In the genomic region with DNA sequence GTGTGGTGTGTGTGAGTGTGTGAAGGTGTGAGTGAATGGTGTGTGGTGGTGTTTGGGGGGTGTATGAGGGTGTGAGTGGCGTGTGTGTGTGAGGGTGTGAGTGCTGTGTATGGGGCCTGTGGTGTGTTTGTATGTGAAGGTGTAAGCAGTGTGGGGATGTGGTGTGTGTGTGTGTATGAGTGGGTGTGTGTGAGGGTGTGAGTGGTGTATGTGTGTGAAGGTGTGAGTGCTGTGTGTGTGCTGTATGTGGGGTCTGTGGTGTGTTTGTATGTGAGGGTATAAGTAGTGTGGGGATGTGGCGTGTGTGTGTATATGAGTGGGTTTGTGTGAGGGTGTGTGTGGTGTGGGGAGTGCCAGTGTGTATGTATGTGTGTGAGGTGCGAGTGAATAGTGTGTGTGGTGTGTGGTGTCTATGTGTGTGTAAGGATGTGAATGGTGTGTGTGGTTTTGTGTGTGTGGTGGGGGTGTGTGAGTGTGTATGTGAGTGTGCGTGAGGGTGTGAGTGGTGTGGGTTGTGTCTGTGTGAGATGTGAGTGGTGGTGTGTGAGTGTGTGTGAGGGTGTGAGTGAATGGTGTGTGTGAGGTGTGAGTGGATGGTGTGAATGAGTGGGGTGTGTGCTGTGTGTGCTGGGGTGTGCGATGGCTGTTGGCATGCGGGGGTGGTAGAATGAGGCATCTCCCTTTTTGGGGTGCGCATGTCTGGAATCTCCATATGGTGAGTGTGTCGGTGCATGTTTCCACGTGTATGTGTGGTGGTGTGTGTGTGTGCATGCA, we compare ENCODE assay signal across 1 cellular context.
TF ChIP-seq lines count a peak whose summit lies in the region.

No MANE protein-coding gene starts in this region.

TF ChIP-seq in IMR-90, 13 proteins besides CTCF, POLR2A, EP300 and RAD21:
- TF ChIP-seq BHLHE40 (IDR thresholded peaks at IDR 0.05; ENCODE audit: low read depth, low read length) = no peak
- no peak for TF ChIP-seq MAZ (IDR thresholded peaks at IDR 0.05; ENCODE audit: borderline replicate concordance, low read depth, low read length)
- no peak for TF ChIP-seq NFE2L2 (IDR thresholded peaks at IDR 0.05; ENCODE audit: low read depth, low read length)
- TF ChIP-seq, protein P1, sequence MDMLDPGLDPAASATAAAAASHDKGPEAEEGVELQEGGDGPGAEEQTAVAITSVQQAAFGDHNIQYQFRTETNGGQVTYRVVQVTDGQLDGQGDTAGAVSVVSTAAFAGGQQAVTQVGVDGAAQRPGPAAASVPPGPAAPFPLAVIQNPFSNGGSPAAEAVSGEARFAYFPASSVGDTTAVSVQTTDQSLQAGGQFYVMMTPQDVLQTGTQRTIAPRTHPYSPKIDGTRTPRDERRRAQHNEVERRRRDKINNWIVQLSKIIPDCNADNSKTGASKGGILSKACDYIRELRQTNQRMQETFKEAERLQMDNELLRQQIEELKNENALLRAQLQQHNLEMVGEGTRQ (IDR thresholded peaks at IDR 0.05; ENCODE audit: low read depth, low read length) = no peak
- TF ChIP-seq ELK1 (IDR thresholded peaks at IDR 0.05; ENCODE audit: borderline replicate concordance, low read depth, low read length) = no peak
- TF ChIP-seq CHD1 (IDR thresholded peaks at IDR 0.05; ENCODE audit: low read depth, low read length) = no peak
- no peak for TF ChIP-seq MXI1 (IDR thresholded peaks at IDR 0.05; ENCODE audit: borderline replicate concordance, low read depth, low read length)
- TF ChIP-seq MAFK (IDR thresholded peaks at IDR 0.05; ENCODE audit: low read depth, low read length) = no peak
- TF ChIP-seq CEBPB (IDR thresholded peaks at IDR 0.05; ENCODE audit: low read depth, low read length) = no peak
